In genomic region chr4:173478136-173478860, GRCh38 we compare ENCODE assay signal across 27 cellular contexts. TPM values are rescaled to one million over a fixed set of nuclear protein-coding genes. Genes with fewer than 3 reads are reported as not detected.
DNase-seq lines count a peak whose midpoint lies in the region; TF ChIP-seq lines count a peak whose summit lies in the region.
"Had no signal": no experiment of that assay in that cellular context is flagged by ENCODE, and none has a peak within 500 bp of the region (broad histone marks: within the 10 kb centered on the region; RNA-seq: fewer than 3 reads in every experiment).

No MANE protein-coding gene starts in this region.

- WGBS in transverse colon (ENCODE audit: low coverage in 1 of 2), 2 donors = 83 to 90% methylated on average over 6 of the region's 6 CpGs
- 68 to 73% methylated on average over 6 of the region's 6 CpGs for WGBS in testis, 2 donors

- no peak for TF ChIP-seq POLR2A in transverse colon (IDR thresholded peaks at IDR 0.05)
- TF ChIP-seq POLR2A in testis (IDR thresholded peaks at IDR 0.05) = no peak

- no peaks in the 10 kb centered on the region for H3K9me3 Mint-ChIP-seq in chondrocyte (ENCODE audit: low read depth)
- H3K9me3 Mint-ChIP-seq: activated CD4-positive, alpha-beta memory T cell treated with anti-CD3 and anti-CD28 coated beads, Interleukin-2, amount 10 ng/mL, durations not matched to agents 7 days and 5 days; activated naive CD4-positive, alpha-beta T cell treated with anti-CD3 and anti-CD28 coated beads, Interleukin-2, amount 10 ng/mL, durations not matched to agents 7 days and 5 days; activated T-cell treated with anti-CD3 and anti-CD28 coated beads, Interleukin-2, amount 50 U/mL, for 4 hours; stimulated activated naive CD8-positive, alpha-beta T cell treated with anti-CD3 and anti-CD28 coated beads, Interleukin-15, amount 100 ng/mL, for 72 hours had no signal

- no peak for TF ChIP-seq EP300 in transverse colon (IDR thresholded peaks at IDR 0.05; ENCODE audit: low read depth)

- in situ Hi-C loops in transverse colon (cut with MboI; ENCODE audit: low pct_ligation_motif_present in 1 of 4, low pct_unique_long_range_greater_than_20kb in 1 of 4, low sequenced_read_pairs in 3 of 4) = no loop called here

- H3K4me1 Mint-ChIP-seq in chondrocyte (ENCODE audit: low read depth) = peaks cover 26% of the 10 kb centered on the region
- H3K4me1 Mint-ChIP-seq: activated CD4-positive, alpha-beta memory T cell treated with anti-CD3 and anti-CD28 coated beads, Interleukin-2, amount 10 ng/mL, durations not matched to agents 7 days and 5 days; activated naive CD4-positive, alpha-beta T cell treated with anti-CD3 and anti-CD28 coated beads, Interleukin-2, amount 10 ng/mL, durations not matched to agents 7 days and 5 days; memory B cell; stimulated activated naive CD8-positive, alpha-beta T cell treated with anti-CD3 and anti-CD28 coated beads, Interleukin-15, amount 100 ng/mL, for 72 hours; T-helper 17 cell had no signal

- peak overlapping the region in 1 of 2 donors; percentile 6 for H3K4me3 ChIP-seq in muscle layer of duodenum (ENCODE audit: low read depth in 1 of 2, low read length in 2 of 2)
- no peak overlapping the region for H3K4me3 ChIP-seq in transverse colon
- no peak overlapping the region for H3K4me3 ChIP-seq in testis
- H3K4me3 ChIP-seq: vagina had no signal

- no peak overlapping the region for H3K4me3 Mint-ChIP-seq in chondrocyte (ENCODE audit: unreplicated experiment)
- H3K4me3 Mint-ChIP-seq: activated CD4-positive, alpha-beta memory T cell treated with anti-CD3 and anti-CD28 coated beads, Interleukin-2, amount 10 ng/mL, durations not matched to agents 7 days and 5 days; activated naive CD4-positive, alpha-beta T cell treated with anti-CD3 and anti-CD28 coated beads, Interleukin-2, amount 10 ng/mL, durations not matched to agents 7 days and 5 days; activated T-cell treated with anti-CD3 and anti-CD28 coated beads, Interleukin-2, amount 50 U/mL, for 4 hours; H9; memory B cell; stimulated activated naive CD8-positive, alpha-beta T cell treated with anti-CD3 and anti-CD28 coated beads, Interleukin-15, amount 100 ng/mL, for 72 hours; T-helper 17 cell had no signal

- DNase-seq in LHCN-M2 (ENCODE audit: low read depth) (peak; percentile 45), chondrocyte (ENCODE audit: low spot score) (no peak), transverse colon (no peak), testis (no peak), SKM-1 (lab: John Stamatoyannopoulos, UW; ENCODE audit: unreplicated experiment) (no peak), SW480 (ENCODE audit: low spot score) (no peak)
- DNase-seq: activated CD4-positive, alpha-beta memory T cell treated with anti-CD3 and anti-CD28 coated beads, Interleukin-2, amount 10 ng/mL, durations not matched to agents 7 days and 5 days; activated naive CD4-positive, alpha-beta T cell treated with anti-CD3 and anti-CD28 coated beads, Interleukin-2, amount 10 ng/mL, durations not matched to agents 7 days and 5 days; activated T-cell treated with anti-CD3 and anti-CD28 coated beads, Interleukin-2, amount 50 U/mL, for 4 hours; Calu3; H9; hippocampal formation; MV-4-11; NCI-H2029; SHP77; stimulated activated CD4-positive, alpha-beta T cell treated with anti-CD3 and anti-CD28 coated beads, Interleukin-1b, Interleukin-23, amount 100 ng/mL, for 48 hours; stimulated activated naive CD8-positive, alpha-beta T cell treated with anti-CD3 and anti-CD28 coated beads, Interleukin-15, amount 100 ng/mL, for 72 hours; T-helper 17 cell; WERI-Rb-1 had no signal

- H3K36me3 Mint-ChIP-seq in chondrocyte (ENCODE audit: low read depth) = no peaks in the 10 kb centered on the region
- H3K36me3 Mint-ChIP-seq: activated naive CD4-positive, alpha-beta T cell treated with anti-CD3 and anti-CD28 coated beads, Interleukin-2, amount 10 ng/mL, durations not matched to agents 7 days and 5 days; memory B cell had no signal

- no peaks in the 10 kb centered on the region for H3K9me3 ChIP-seq in muscle layer of duodenum (ENCODE audit: control insufficient read depth in 1 of 2, low read length in 2 of 2)
- H3K9me3 ChIP-seq in transverse colon = no peaks in the 10 kb centered on the region
- H3K9me3 ChIP-seq in testis = no peaks in the 10 kb centered on the region
- H3K9me3 ChIP-seq: vagina had no signal

- H3K27ac ChIP-seq in muscle layer of duodenum (ENCODE audit: low read length) = peak overlapping the region; percentile 55
- peak overlapping the region in 3 of 4 donors; percentile 12 to 45 (median 39) for H3K27ac ChIP-seq in transverse colon
- H3K27ac ChIP-seq in testis = no peak overlapping the region
- H3K27ac ChIP-seq: brain microvascular endothelial cell, HL-60, vagina, WERI-Rb-1 had no signal

- intact Hi-C loops in transverse colon (cut with DNase I; ENCODE audit: low total_unique reads) (no loop called here), testis (cut with DNase I; ENCODE audit: low total_unique reads) (no loop called here)

- no peak for TF ChIP-seq CTCF in chondrocyte (IDR thresholded peaks at IDR 0.05)
- TF ChIP-seq CTCF in transverse colon (IDR thresholded peaks at IDR 0.05) = no peak
- no peak for TF ChIP-seq CTCF in testis (IDR thresholded peaks at IDR 0.05)

- no peaks in the 10 kb centered on the region for H3K4me1 ChIP-seq in muscle layer of duodenum (ENCODE audit: control insufficient read depth in 1 of 2, insufficient read depth in 2 of 2, low read length in 2 of 2)
- no peaks in the 10 kb centered on the region for H3K4me1 ChIP-seq in transverse colon
- H3K4me1 ChIP-seq in testis = no peaks in the 10 kb centered on the region
- H3K4me1 ChIP-seq: vagina had no signal

- H3K36me3 ChIP-seq in muscle layer of duodenum (ENCODE audit: control insufficient read depth in 1 of 2, insufficient read depth in 2 of 2, low read length in 2 of 2) (no peaks in the 10 kb centered on the region), transverse colon (no peaks in the 10 kb centered on the region), testis (ENCODE audit: low read depth, missing control alignments) (no peaks in the 10 kb centered on the region)
- H3K36me3 ChIP-seq: brain microvascular endothelial cell, vagina, WERI-Rb-1 had no signal

- H3K27ac Mint-ChIP-seq in chondrocyte (ENCODE audit: unreplicated experiment) = peak overlapping the region; percentile 57
- H3K27ac Mint-ChIP-seq: activated CD4-positive, alpha-beta memory T cell treated with anti-CD3 and anti-CD28 coated beads, Interleukin-2, amount 10 ng/mL, durations not matched to agents 7 days and 5 days; activated naive CD4-positive, alpha-beta T cell treated with anti-CD3 and anti-CD28 coated beads, Interleukin-2, amount 10 ng/mL, durations not matched to agents 7 days and 5 days; memory B cell; T-helper 17 cell had no signal

- H3K27me3 ChIP-seq in muscle layer of duodenum (ENCODE audit: low read depth, low read length) = no peaks in the 10 kb centered on the region
- no peaks in the 10 kb centered on the region for H3K27me3 ChIP-seq in transverse colon
- no peaks in the 10 kb centered on the region for H3K27me3 ChIP-seq in testis
- H3K27me3 ChIP-seq: brain microvascular endothelial cell, vagina had no signal

- H3K27me3 Mint-ChIP-seq in chondrocyte (ENCODE audit: low read depth) = no peaks in the 10 kb centered on the region
- H3K27me3 Mint-ChIP-seq: activated CD4-positive, alpha-beta memory T cell treated with anti-CD3 and anti-CD28 coated beads, Interleukin-2, amount 10 ng/mL, durations not matched to agents 7 days and 5 days; T-helper 17 cell had no signal

RNA-seq across cellular contexts. Expression of gene HAND2, which starts 51.7 kb away (rescaled TPM):
- 0.17 and 0.71 TPM in 2 replicates for total RNA-seq in LHCN-M2 (2014; rRNA removed)
- polyA plus RNA-seq in LHCN-M2 (2012) = 0.15 TPM
- total RNA-seq in chondrocyte = not detected in 3 replicates
- 10 to 100 TPM; 24.6 to 87.6 (median 40.9) TPM for total RNA-seq in transverse colon
- total RNA-seq in testis = 10 to 100 TPM in 1 of 2 donors, 1 to 10 TPM in 1; 9.4 to 12.3 TPM
- polyA plus RNA-seq in testis (ENCODE audit: insufficient read depth, low read depth, low replicate concordance) = 3.5 TPM
- total RNA-seq: activated CD4-positive, alpha-beta memory T cell treated with anti-CD3 and anti-CD28 coated beads, Interleukin-2, amount 10 ng/mL, durations not matched to agents 7 days and 5 days; activated T-cell treated with anti-CD3 and anti-CD28 coated beads, Interleukin-2, amount 50 U/mL, for 4 hours; H9; NCI-H460; T-helper 17 cell had no signal
- polyA plus RNA-seq: keratinocyte, neural cell had no signal

Comparison
In these comparisons a context has a peak if more than half of its experiments do, and no peak if none do; other contexts are left out.
1. H3K27ac ChIP-seq: peak in muscle layer of duodenum (single experiment) and transverse colon (3 of 4); none in testis (0 of 2).